Comparison of ENCODE assay signal across 10 cellular contexts in genomic region chr2:173119069-173119807, GRCh38. TPM values are rescaled to one million over a fixed set of nuclear protein-coding genes. Genes with fewer than 3 reads are reported as not detected.
A peak's percentile ranks its signal among the peaks of the same experiment; 100 is the strongest.
DNase-seq lines count a peak whose midpoint lies in the region; ATAC-seq, FAIRE-seq and TF ChIP-seq lines count a peak whose summit lies in the region.
"Had no signal": no experiment of that assay in that cellular context is flagged by ENCODE, and none has a peak within 500 bp of the region (broad histone marks: within the 10 kb centered on the region; RNA-seq: fewer than 3 reads in every experiment).

No MANE protein-coding gene starts in this region.

- peak overlapping the region; percentile 46; the same call in 1 of the 2 replicates for H2AFZ ChIP-seq in GM12878 (ENCODE audit: control insufficient read depth, low read depth, low read length)

- CTCF ChIA-PET in GM12878 (lab: Yijun Ruan, JAX) = no interaction called here

- no peaks in the 10 kb centered on the region; a peak in 1 of 4 replicates for H3K36me3 ChIP-seq in GM12878 (ENCODE audit: control insufficient read depth in 2 of 2, insufficient read depth in 2 of 2, low read length in 1 of 2)

- no peak for TF ChIP-seq EP300 in GM12878 (IDR thresholded peaks at IDR 0.05; ENCODE audit: borderline replicate concordance in 1 of 2, control insufficient read depth in 1 of 2, low read depth in 2 of 2, low read length in 2 of 2)

- H3K4me1 Mint-ChIP-seq in naive B cell = peaks cover 15 to 41% (median 32%) of the 10 kb centered on the region in 3 donors
- H3K4me1 Mint-ChIP-seq in T-helper 2 cell treated with Interferon-gamma antibody and Interleukin-4, amounts not matched to agents 5 μg/mL and 100 μg/mL, for 36 hours (ENCODE audit: low read depth) = peaks cover 11% of the 10 kb centered on the region

- H3K36me3 Mint-ChIP-seq in naive B cell = peaks cover 0 to 7% of the 10 kb centered on the region in 2 donors
- peaks cover 3% of the 10 kb centered on the region for H3K36me3 Mint-ChIP-seq in T-helper 2 cell treated with Interferon-gamma antibody and Interleukin-4, amounts not matched to agents 5 μg/mL and 100 μg/mL, for 36 hours (ENCODE audit: low read depth)

- H4K20me1 ChIP-seq in GM12878 (ENCODE audit: control insufficient read depth, insufficient read depth) = no peaks in the 10 kb centered on the region

- TF ChIP-seq RAD21 in GM12878 (IDR thresholded peaks at IDR 0.05; ENCODE audit: insufficient read depth, low read depth, low read length) = no peak

- peak; percentile 86 for FAIRE-seq in GM12892 (lab: Jason Lieb, UNC)
- peak; percentile 7 for FAIRE-seq in GM12878 (lab: Jason Lieb, UNC)

- no peak overlapping the region for H3K4me3 Mint-ChIP-seq in naive B cell
- no peak overlapping the region for H3K4me3 Mint-ChIP-seq in T-helper 2 cell treated with Interferon-gamma antibody and Interleukin-4, amounts not matched to agents 5 μg/mL and 100 μg/mL, for 36 hours

- no peak overlapping the region for H3K4me3 ChIP-seq in GM12878

- peak overlapping the region; percentile 78 for H3K4me2 ChIP-seq in GM12878 (ENCODE audit: control insufficient read depth, insufficient read depth)

- WGBS in GM12878 (ENCODE audit: insufficient coverage, insufficient replicate concordance, low lambda C conversion rate, missing lambda C conversion rate) = 44% methylated on average over 5 of the region's 5 CpGs

- peak overlapping the region; percentile 60 for H3K27ac ChIP-seq in GM12878 (ENCODE audit: control insufficient read depth, insufficient read depth)

- POLR2A ChIA-PET in GM12878 (lab: Charles Lee) = no interaction called here

- TF ChIP-seq CTCF in GM12878 (IDR thresholded peaks at IDR 0.05 in 2 of 3, conservative IDR thresholded peaks at IDR 0.05 in 1 of 3; ENCODE audit: control insufficient read depth in 2 of 3, extremely low read depth in 1 of 3, insufficient read depth in 1 of 3, low read depth in 3 of 3, low read length in 3 of 3) = no peak

- peaks cover 2% of the 10 kb centered on the region for H3K79me2 ChIP-seq in GM12878 (ENCODE audit: control insufficient read depth, insufficient read depth, low read length)

- H3K27me3 ChIP-seq in GM12878 (replicated peaks in 1 of 2; ENCODE audit: control insufficient read depth in 2 of 2, insufficient read depth in 2 of 2, low read length in 1 of 2) = no peaks in the 10 kb centered on the region

- no peaks in the 10 kb centered on the region for H3K27me3 Mint-ChIP-seq in naive B cell
- H3K27me3 Mint-ChIP-seq in T-helper 2 cell treated with Interferon-gamma antibody and Interleukin-4, amounts not matched to agents 5 μg/mL and 100 μg/mL, for 36 hours (ENCODE audit: low read depth) = peaks cover 5% of the 10 kb centered on the region

- SMC1A ChIA-PET in GM12878 (lab: Charles Lee; ENCODE audit: uncharacterized antibody, unreplicated experiment) = interaction anchor here (0.6 to 1.1 kb wide), 2 partner anchors 16 to 58 kb away, joined by 3 read pairs; no protein-coding TSS in a partner anchor

- H3K27ac Mint-ChIP-seq in naive B cell = peak overlapping the region in 4 of 6 donors; percentile 26 to 89 (median 58)
- no peak overlapping the region for H3K27ac Mint-ChIP-seq in T-helper 2 cell treated with Interferon-gamma antibody and Interleukin-4, amounts not matched to agents 5 μg/mL and 100 μg/mL, for 36 hours

- H3K9ac ChIP-seq in GM12878 (ENCODE audit: control insufficient read depth, insufficient read depth, low read length) = no peak overlapping the region

- ATAC-seq in HG03565 (IDR thresholded peaks at IDR 0.05; ENCODE audit: unreplicated experiment) (peak; percentile 23), GM12878 (peak; percentile 49), naive B cell (ENCODE audit: low read depth in 2 of 2) (no peak), GM18502 (IDR thresholded peaks at IDR 0.05; ENCODE audit: poor library complexity, unreplicated experiment) (no peak)

- in situ Hi-C loops in GM12878 (cut with MboI) = no loop called here

- RAD21 ChIA-PET in GM12878 (lab: Charles Lee; ENCODE audit: unreplicated experiment) = no interaction called here

- intact Hi-C loops in GM12878 (cut with micrococcal nuclease; ENCODE audit: unreplicated experiment) = no loop called here

- H3K9me3 Mint-ChIP-seq in naive B cell = peaks cover 0 to 4% (median 0%) of the 10 kb centered on the region in 7 donors
- peaks cover 7% of the 10 kb centered on the region for H3K9me3 Mint-ChIP-seq in T-helper 2 cell treated with Interferon-gamma antibody and Interleukin-4, amounts not matched to agents 5 μg/mL and 100 μg/mL, for 36 hours

- H3K4me1 ChIP-seq in GM12878 (ENCODE audit: control insufficient read depth, insufficient read depth, low read length) = peaks cover 21% of the 10 kb centered on the region

- no peak for DNase-seq in GM12892 (ENCODE audit: insufficient read length)
- no peak for DNase-seq in GM12878 (ENCODE audit: low read depth, low spot score)
- no peak for DNase-seq in naive B cell
- no peak for DNase-seq in stimulated activated CD4-positive, alpha-beta T cell treated with anti-CD3 and anti-CD28 coated beads, Interleukin-2, amount 100 ng/mL, for 48 hours
- no peak for DNase-seq in T-helper 2 cell treated with Interferon-gamma antibody and Interleukin-4, amounts not matched to agents 5 μg/mL and 100 μg/mL, for 36 hours (ENCODE audit: low spot score)
- DNase-seq in stimulated activated CD4-positive, alpha-beta T cell treated with anti-CD3 and anti-CD28 coated beads, Interleukin-15, amount 100 ng/mL, for 24 hours = no peak
- DNase-seq: activated CD8-positive, alpha-beta memory T cell treated with anti-CD3 and anti-CD28 coated beads, Interleukin-2, amount 50 U/mL, for 4 hours; DND-41 had no signal

- no peaks in the 10 kb centered on the region; the same call in 2 of the 3 replicates for H3K9me3 ChIP-seq in GM12878 (replicated peaks; ENCODE audit: control insufficient read depth, insufficient read depth, low read length)

- no TSS peak for BruUV-seq in GM12878 (replicated peaks; lab: Mats Ljungman, UMichigan)

- TF ChIP-seq POLR2A in GM12892 (IDR thresholded peaks at IDR 0.05; ENCODE audit: low read depth, low read length) = no peak
- no peak for TF ChIP-seq POLR2A in GM12878 (IDR thresholded peaks at IDR 0.05; ENCODE audit: low read depth, low read length)

TF ChIP-seq in GM12878, 131 proteins besides CTCF, POLR2A, EP300 and RAD21:
- TF ChIP-seq PAX8 (IDR thresholded peaks at IDR 0.05) (no peak), MTA3 (IDR thresholded peaks at IDR 0.05; ENCODE audit: borderline replicate concordance, low read length) (no peak), LARP7 (IDR thresholded peaks at IDR 0.05) (no peak), SUZ12 (IDR thresholded peaks at IDR 0.05; ENCODE audit: unreplicated experiment) (no peak)

RNA-seq across cellular contexts. Expression of gene MAP3K20, which starts 43.6 kb away (rescaled TPM):
- polyA plus RNA-seq in GM12892 (2012; ENCODE audit: missing spikeins) = 11.1 TPM
- total RNA-seq in GM12878 (2013; cell fraction: nucleolus; rRNA removed) = 5.8 and 6.5 TPM in 2 replicates
- total RNA-seq in GM12878 (2014; rRNA removed) (2.3 TPM in 2 replicates), GM12878 (2014; rRNA removed; fragmentation: Illumina TruSeq; extraction: Trizol) (2.4 and 2.7 TPM in 2 replicates), GM12878 (2021) (2.2 and 3.4 TPM in 2 replicates)
- polyA plus RNA-seq in GM12878 (2011; ENCODE audit: low read depth) = 5.3 TPM
- polyA plus RNA-seq in GM12878 (2011; rRNA removed) (0.04 and 0.06 TPM in 2 replicates), GM12878 (2014; fragmentation: Illumina TruSeq; extraction: Trizol) (2.2 and 2.3 TPM in 2 replicates), GM12878 (2014; fragmentation: Nextera tagmentation; extraction: Ambion mirVana) (1 to 10 TPM in 1 of 2 experiments, under 1 TPM in 1; 0.84 to 1.0 TPM), GM12878 (2014; rRNA removed) (1.2 and 1.3 TPM in 2 replicates), GM12878 (2016; fragmentation: Nextera tagmentation; extraction: Ambion mirVana) (1 to 10 TPM; 3.3 to 5.6 TPM), naive B cell (ENCODE audit: low read depth in 6 of 6) (10 to 100 TPM in 2 of 6 donors, 1 to 10 TPM in 4; 6.0 to 15.4 (median 9.6) TPM)
- polyA plus RNA-seq in GM12878 (2011; cell fraction: cytosol; rRNA removed) = under 0.01 and 0.03 TPM in 2 replicates
- polyA plus RNA-seq in GM12878 (2011; cell fraction: nucleus; rRNA removed) = 0.04 TPM in 1 of 2 replicates, not detected in the other
- 7.0 and 8.4 TPM in 2 replicates for polyA plus RNA-seq in GM12878 (2012)
- 0.22 TPM in 1 of 2 replicates, not detected in the other for polyA minus RNA-seq in GM12878 (2011; rRNA and poly(A)+ RNA removed)
- polyA minus RNA-seq in GM12878 (2011; cell fraction: cytosol; rRNA and poly(A)+ RNA removed) = 0.27 TPM in 1 of 2 replicates, not detected in the other
- polyA minus RNA-seq in GM12878 (2011; cell fraction: nucleus; rRNA and poly(A)+ RNA removed) = 0.19 and 0.48 TPM in 2 replicates

Comparison
In these comparisons a context has a peak if more than half of its experiments do, and no peak if none do; other contexts are left out.
1. ATAC-seq: peak in HG03565 (single experiment) and GM12878 (single experiment); none in naive B cell (0 of 2) and GM18502 (single experiment).